ENCODE assay signal across 20 cellular contexts in genomic region chr1:226255380-226255779, GRCh38. TPM values are rescaled to one million over a fixed set of nuclear protein-coding genes. Genes with fewer than 3 reads are reported as not detected.
"Had no signal": no experiment of that assay in that cellular context is flagged by ENCODE, and none has a peak within 500 bp of the region (broad histone marks: within the 10 kb centered on the region; RNA-seq: fewer than 3 reads in every experiment).

No MANE protein-coding gene starts in this region.

- H3K27ac ChIP-seq: ascending aorta, coronary artery, pancreas, WERI-Rb-1 had no signal

- H3K36me3 ChIP-seq: ascending aorta, pancreas, WERI-Rb-1 had no signal

- H3K4me3 ChIP-seq: ascending aorta, coronary artery, pancreas had no signal

- H3K27me3 ChIP-seq: ascending aorta, pancreas had no signal

- H3K4me1 ChIP-seq: ascending aorta, pancreas had no signal

- ATAC-seq: activated CD4-positive, alpha-beta T cell treated with anti-CD3 and anti-CD28 coated beads for 36 hours; activated CD8-positive, alpha-beta T cell treated with anti-CD3 and anti-CD28 coated beads for 36 hours; activated T-cell treated with anti-CD3 and anti-CD28 coated beads, Interleukin-2, amount 50 U/mL, for 72 hours; left ventricle myocardium superior; T-cell had no signal

- H3K9me3 ChIP-seq: pancreas had no signal

- DNase-seq: activated CD4-positive, alpha-beta T cell treated with anti-CD3 and anti-CD28 coated beads for 36 hours; activated CD8-positive, alpha-beta memory T cell treated with anti-CD3 and anti-CD28 coated beads, Interleukin-2, amount 50 U/mL, for 4 hours; activated CD8-positive, alpha-beta T cell treated with anti-CD3 and anti-CD28 coated beads for 36 hours; activated naive CD8-positive, alpha-beta T cell treated with anti-CD3 and anti-CD28 coated beads, Interleukin-2, amount 10 ng/mL, durations not matched to agents 7 days and 5 days; activated T-cell treated with anti-CD3 and anti-CD28 coated beads, Interleukin-2, amount 50 U/mL, for 72 hours; caudate nucleus; effector CD4-positive, alpha-beta T cell; foreskin melanocyte; head of caudate nucleus; left ventricle myocardium superior; pancreas; stimulated activated CD4-positive, alpha-beta T cell treated with anti-CD3 and anti-CD28 coated beads, Interleukin-4, amount 100 ng/mL, for 1 hour; stimulated activated CD8-positive, alpha-beta memory T cell treated with anti-CD3 and anti-CD28 coated beads, Interleukin-4, amount 100 ng/mL, for 48 hours; T-cell; T1000; WERI-Rb-1 had no signal

RNA-seq across cellular contexts. Expression of gene MIXL1, which starts 31.9 kb away (rescaled TPM):
- total RNA-seq: activated CD4-positive, alpha-beta T cell treated with anti-CD3 and anti-CD28 coated beads for 36 hours; activated naive CD8-positive, alpha-beta T cell treated with anti-CD3 and anti-CD28 coated beads, Interleukin-2, amount 10 ng/mL, durations not matched to agents 7 days and 5 days; activated T-cell treated with anti-CD3 and anti-CD28 coated beads, Interleukin-2, amount 50 U/mL, for 72 hours; ascending aorta; left ventricle myocardium superior; mesenteric fat pad; pancreas had no signal
- polyA plus RNA-seq: keratinocyte, pancreas had no signal
